ENCODE assay signal across 12 cellular contexts in genomic region chr15:80550219-80550909, GRCh38.
A peak's percentile ranks its signal among the peaks of the same experiment; 100 is the strongest.
DNase-seq lines count a peak whose midpoint lies in the region; ATAC-seq and TF ChIP-seq lines count a peak whose summit lies in the region.
"Had no signal": no experiment of that assay in that cellular context is flagged by ENCODE, and none has a peak within 500 bp of the region (broad histone marks: within the 10 kb centered on the region; RNA-seq: fewer than 3 reads in every experiment).

No MANE protein-coding gene starts in this region.

- no peak for TF ChIP-seq POLR2A in suprapubic skin (IDR thresholded peaks at IDR 0.05)
- no peak for TF ChIP-seq POLR2A in body of pancreas (IDR thresholded peaks at IDR 0.05)

- no peak overlapping the region for H3K27ac ChIP-seq in suprapubic skin
- no peak overlapping the region for H3K27ac ChIP-seq in body of pancreas

- WGBS in suprapubic skin: 67% methylated on average over 5 of the region's 5 CpGs
- 61 to 63% methylated on average over 5 of the region's 5 CpGs for whole genome bisulfite sequencing in body of pancreas, 2 donors

- no peaks in the 10 kb centered on the region for H3K9me3 ChIP-seq in suprapubic skin
- H3K9me3 ChIP-seq in body of pancreas: no peaks in the 10 kb centered on the region

- ATAC-seq in HG03460 (IDR thresholded peaks at IDR 0.05; ENCODE audit: unreplicated experiment) (peak; percentile 50), body of pancreas (no peak), left lobe of liver (no peak)

- TF ChIP-seq EP300 in suprapubic skin (IDR thresholded peaks at IDR 0.05): no peak

- H3K4me3 ChIP-seq in cardiac fibroblast (replicated peaks in 1 of 2; ENCODE audit: low read depth in 2 of 2, low read length in 2 of 2) (peak overlapping the region in 1 of 2 donors; percentile 13), suprapubic skin (no peak overlapping the region), body of pancreas (no peak overlapping the region)
- H3K4me3 ChIP-seq: dorsolateral prefrontal cortex had no signal

- H3K36me3 ChIP-seq in suprapubic skin: no peaks in the 10 kb centered on the region
- H3K36me3 ChIP-seq in body of pancreas (replicated peaks in 1 of 2; ENCODE audit: insufficient read depth in 1 of 2, low read depth in 2 of 2): no peaks in the 10 kb centered on the region

- H3K4me1 ChIP-seq in suprapubic skin (no peaks in the 10 kb centered on the region), body of pancreas (no peaks in the 10 kb centered on the region)

- TF ChIP-seq CTCF in cardiac fibroblast (IDR thresholded peaks at IDR 0.05; ENCODE audit: low read depth, low read length) (no peak), suprapubic skin (IDR thresholded peaks at IDR 0.05) (no peak), body of pancreas (IDR thresholded peaks at IDR 0.05) (no peak)

- DNase-seq in GM04503 (ENCODE audit: low read depth) (peak; percentile 77), cardiac fibroblast (ENCODE audit: low read depth in 2 of 2) (peak; percentile 94 to 95), non-pigmented ciliary epithelial cell (ENCODE audit: low read depth) (peak; percentile 98), suprapubic skin (ENCODE audit: low spot score in 2 of 2) (no peak), body of pancreas (no peak), left lobe of liver (ENCODE audit: low spot score) (no peak), OCI-M1 (lab: John Stamatoyannopoulos, UW) (no peak)
- DNase-seq: activated CD8-positive, alpha-beta memory T cell treated with anti-CD3 and anti-CD28 coated beads, Interleukin-2, amount 50 U/mL, for 48 hours; DMS153; dorsolateral prefrontal cortex; NCI-H1105 had no signal

- H3K27me3 ChIP-seq in suprapubic skin (no peaks in the 10 kb centered on the region), body of pancreas (no peaks in the 10 kb centered on the region)
- H3K27me3 ChIP-seq: dorsolateral prefrontal cortex had no signal

- intact Hi-C loops in body of pancreas (cut with DNase I): no loop called here

Comparison
In these comparisons a context has a peak if more than half of its experiments do, and no peak if none do; other contexts are left out.
1. DNase-seq: peak in GM04503 (single experiment), cardiac fibroblast (2 of 2) and non-pigmented ciliary epithelial cell (single experiment); none in suprapubic skin (0 of 2), body of pancreas (0 of 4), left lobe of liver (single experiment) and OCI-M1 (single experiment).